8 cellular contexts compared by ENCODE assay signal in genomic region chr9:114291064-114291474, GRCh38. TPM values are rescaled to one million over a fixed set of nuclear protein-coding genes. Genes with fewer than 3 reads are reported as not detected.
A peak's percentile ranks its signal among the peaks of the same experiment; 100 is the strongest.
DNase-seq lines count a peak whose midpoint lies in the region; ATAC-seq and TF ChIP-seq lines count a peak whose summit lies in the region.

No MANE protein-coding gene starts in this region.

- TF ChIP-seq CTCF in LNCaP clone FGC (IDR thresholded peaks at IDR 0.05; ENCODE audit: control insufficient read depth, extremely low read depth, insufficient read depth) (peak; percentile 75), ascending aorta (IDR thresholded peaks at IDR 0.05) (peak; percentile 89 to 96 (median 93)), hepatocyte (IDR thresholded peaks at IDR 0.05; ENCODE audit: poor library complexity) (peak; percentile 93), smooth muscle cell (IDR thresholded peaks at IDR 0.05; ENCODE audit: borderline replicate concordance, insufficient read depth, poor library complexity, severe bottlenecking) (peak; percentile 94)

- H3K4me2 ChIP-seq in hepatocyte (no peak overlapping the region), smooth muscle cell (no peak overlapping the region)

- peaks cover 4 to 6% of the 10 kb centered on the region in 2 donors for H3K9me3 ChIP-seq in ascending aorta
- peaks cover 8% of the 10 kb centered on the region for H3K9me3 ChIP-seq in hepatocyte (ENCODE audit: low read depth)
- no peaks in the 10 kb centered on the region for H3K9me3 ChIP-seq in smooth muscle cell (replicated peaks; ENCODE audit: low read depth)

- intact Hi-C loops in ascending aorta (cut with DNase I), result loop anchor here (1.0 kb wide), 3 partner anchors 136 to 209 kb away; partner anchors contain the start of gene COL27A1

- H2AFZ ChIP-seq in hepatocyte (no peak overlapping the region), smooth muscle cell (ENCODE audit: low read depth) (no peak overlapping the region)

- no peak for ATAC-seq in HG02852 (IDR thresholded peaks at IDR 0.05; ENCODE audit: unreplicated experiment)
- no peak for ATAC-seq in GM19455 (IDR thresholded peaks at IDR 0.05; ENCODE audit: unreplicated experiment)

- H3K27ac ChIP-seq in ascending aorta, result no peak overlapping the region
- H3K27ac ChIP-seq in hepatocyte, result no peak overlapping the region
- H3K27ac ChIP-seq in smooth muscle cell (ENCODE audit: low read depth), result no peak overlapping the region

- DNase-seq in GM03348 (ENCODE audit: low spot score) (peak; percentile 83), LNCaP clone FGC (ENCODE audit: low read depth) (peak; percentile 4), T-helper 22 cell (ENCODE audit: low read depth) (peak; percentile 12), ascending aorta (ENCODE audit: low spot score in 2 of 2) (peak in 1 of 2 donors; percentile 86), hepatocyte (ENCODE audit: low spot score) (peak; percentile 77), smooth muscle cell (lab: John Stamatoyannopoulos, UW; ENCODE audit: unreplicated experiment) (peak; percentile 62)

- no peaks in the 10 kb centered on the region for H3K4me1 ChIP-seq in ascending aorta
- peaks cover under 1% of the 10 kb centered on the region for H3K4me1 ChIP-seq in hepatocyte (ENCODE audit: insufficient read depth)
- H3K4me1 ChIP-seq in smooth muscle cell (ENCODE audit: low read depth), result peaks cover 12% of the 10 kb centered on the region

- 20% methylated on average over 12 of the region's 12 CpGs for WGBS in hepatocyte (ENCODE audit: low lambda C conversion rate, missing lambda C conversion rate)
- WGBS in smooth muscle cell (ENCODE audit: low lambda C conversion rate), result 24% methylated on average over 12 of the region's 12 CpGs

- H3K9me2 ChIP-seq in hepatocyte (replicated peaks; ENCODE audit: insufficient read depth), result no peaks in the 10 kb centered on the region

- H4K20me1 ChIP-seq in hepatocyte (ENCODE audit: insufficient read depth, poor library complexity, severe bottlenecking) (no peaks in the 10 kb centered on the region), smooth muscle cell (ENCODE audit: low read depth) (no peaks in the 10 kb centered on the region)

- H3K79me2 ChIP-seq in hepatocyte (no peaks in the 10 kb centered on the region), smooth muscle cell (ENCODE audit: low read depth) (no peaks in the 10 kb centered on the region)

- no peak overlapping the region for H3K4me3 ChIP-seq in LNCaP clone FGC (ENCODE audit: low read depth, low read length)
- no peak overlapping the region for H3K4me3 ChIP-seq in ascending aorta
- H3K4me3 ChIP-seq in hepatocyte, result no peak overlapping the region
- no peak overlapping the region for H3K4me3 ChIP-seq in smooth muscle cell

- H3K9ac ChIP-seq in smooth muscle cell (ENCODE audit: low read depth), result no peak overlapping the region

- no peaks in the 10 kb centered on the region for H3K27me3 ChIP-seq in ascending aorta
- no peaks in the 10 kb centered on the region for H3K27me3 ChIP-seq in hepatocyte
- H3K27me3 ChIP-seq in smooth muscle cell (ENCODE audit: low read depth), result no peaks in the 10 kb centered on the region

- H3K36me3 ChIP-seq in ascending aorta (peaks cover 9 to 15% of the 10 kb centered on the region in 2 donors), hepatocyte (replicated peaks; ENCODE audit: insufficient read depth, low read depth) (peaks cover 10% of the 10 kb centered on the region), smooth muscle cell (ENCODE audit: low read depth) (peaks cover 37% of the 10 kb centered on the region)

- no peaks in the 10 kb centered on the region for H3F3A ChIP-seq in smooth muscle cell (ENCODE audit: low read depth)

RNA-seq across cellular contexts. Expression of gene ORM1, which starts 31.8 kb away (rescaled TPM):
- total RNA-seq in ascending aorta (53.3 TPM), hepatocyte (397 and 472 TPM in 2 replicates), smooth muscle cell (not detected in 2 replicates)
- polyA plus RNA-seq in hepatocyte (538 and 976 TPM in 2 replicates), smooth muscle cell (0.46 and 0.74 TPM in 2 replicates)

RNA-seq across cellular contexts. Expression of gene ORM2, which starts 38.6 kb away (rescaled TPM):
- 0.64 TPM for total RNA-seq in ascending aorta
- total RNA-seq in hepatocyte, result 45.7 and 52.0 TPM in 2 replicates
- 80.9 and 136 TPM in 2 replicates for polyA plus RNA-seq in hepatocyte
- 0.27 TPM in 1 of 2 replicates, not detected in the other for total RNA-seq in smooth muscle cell
- polyA plus RNA-seq in smooth muscle cell, result not detected in 2 replicates

Comparison
In these comparisons a context has a peak if more than half of its experiments do, and no peak if none do; other contexts are left out.
1. RNA of gene ORM1, which starts 31.8 kb away (total RNA-seq): 397 to 472 TPM in hepatocyte and 53.3 TPM in ascending aorta (single experiment); not detected in smooth muscle cell; every median in the first group is over 10 times any median in the second.
2. RNA of gene ORM2, which starts 38.6 kb away (total RNA-seq): 45.7 to 52.0 TPM in hepatocyte; 0.64 TPM in ascending aorta (single experiment) and 0.27 TPM in smooth muscle cell; every median in the first group is over 10 times any median in the second.
3. Peak in every context shown above with its lines, with median percentiles within 50 percentile points of each other: CTCF ChIP-seq.